ENCODE assay signal across 1 cellular context in genomic region chr5:178204205-178205009, GRCh38.
A peak's percentile ranks its signal among the peaks of the same experiment; 100 is the strongest.
TF ChIP-seq lines count a peak whose summit lies in the region.

Gene HNRNPAB, plus strand, starts transcription at chr5:178204533. Its CDS starts 305 bp downstream, at chr5:178204838.

TF ChIP-seq in K562, 482 proteins besides CTCF, POLR2A, EP300 and RAD21 (continued from another document and continues in another):
- TF ChIP-seq ARID3B (CRISPR knock-in tag; IDR thresholded peaks at IDR 0.05; ENCODE audit: borderline replicate concordance) (no peak), ZNF280A (IDR thresholded peaks at IDR 0.05; ENCODE audit: low read depth, partially characterized antibody) (no peak), ZNF785 (CRISPR knock-in tag; IDR thresholded peaks at IDR 0.05) (no peak), CHAMP1 (IDR thresholded peaks at IDR 0.05) (no peak), BHLHE40 (IDR thresholded peaks at IDR 0.05; ENCODE audit: low read length) (no peak; the same call in 1 of the 2 replicates), CCAR2 (IDR thresholded peaks at IDR 0.05; ENCODE audit: low read depth, low read length) (no peak), KDM1A (IDR thresholded peaks at IDR 0.05) (no peak), TFE3 (CRISPR knock-in tag; IDR thresholded peaks at IDR 0.05) (peak; percentile 4; the same call in 1 of the 2 replicates), MCM3 (IDR thresholded peaks at IDR 0.05) (no peak), SNIP1 (IDR thresholded peaks at IDR 0.05; ENCODE audit: low read depth) (no peak), CXXC5 (CRISPR knock-in tag; IDR thresholded peaks at IDR 0.05) (peak; percentile 97), ZNF197 (CRISPR knock-in tag; IDR thresholded peaks at IDR 0.05; ENCODE audit: low read depth) (no peak), MCM5 (IDR thresholded peaks at IDR 0.05; ENCODE audit: low read depth) (no peak), POLR2AphosphoS2 (IDR thresholded peaks at IDR 0.05; ENCODE audit: low read length) (peak; percentile 70; the same call in 1 of the 2 replicates), HNRNPL (IDR thresholded peaks at IDR 0.05; ENCODE audit: low read depth, low read length) (peak; percentile 84), PKNOX1 (IDR thresholded peaks at IDR 0.05) (peak; percentile 99), BRD4 (IDR thresholded peaks at IDR 0.05) (0 out of 2 replicates have a peak, but pooled peaks have one; percentile 71), CHD2 (IDR thresholded peaks at IDR 0.05; ENCODE audit: low read depth, low read length) (peak; percentile 86), ZNF134 (CRISPR knock-in tag; conservative IDR thresholded peaks at IDR 0.05) (peak; percentile 49; the same call in 1 of the 2 replicates), RBM39 (optimal IDR thresholded peaks at IDR 0.05; ENCODE audit: low read depth, low read length) (no peak), KLF16 (IDR thresholded peaks at IDR 0.05) (no peak), ZNF445 (CRISPR knock-in tag; IDR thresholded peaks at IDR 0.05; ENCODE audit: low read depth) (no peak), E2F1 (CRISPR knock-in tag; IDR thresholded peaks at IDR 0.05) (peak; percentile 97), DNMT1 (IDR thresholded peaks at IDR 0.05) (no peak), TEAD2 (tag; IDR thresholded peaks at IDR 0.05) (no peak), XRCC4 (IDR thresholded peaks at IDR 0.05; ENCODE audit: extremely low read depth, insufficient read depth, insufficient read length) (no peak), SNRNP70 (optimal IDR thresholded peaks at IDR 0.05; ENCODE audit: low read depth, low read length) (no peak), ZNF277 (CRISPR knock-in tag; IDR thresholded peaks at IDR 0.05; ENCODE audit: borderline replicate concordance) (no peak), TBP (optimal IDR thresholded peaks at IDR 0.05; ENCODE audit: low read depth, low read length) (no peak), ZNF76 (CRISPR knock-in tag; IDR thresholded peaks at IDR 0.05; ENCODE audit: borderline replicate concordance) (no peak), CBX3 (IDR thresholded peaks at IDR 0.05; ENCODE audit: borderline replicate concordance in 1 of 2, low read length in 2 of 2) (no peak), TSHZ1 (CRISPR knock-in tag; IDR thresholded peaks at IDR 0.05) (no peak), CBFA2T3 (IDR thresholded peaks at IDR 0.05) (no peak), C11orf30 (IDR thresholded peaks at IDR 0.05; ENCODE audit: low read depth) (peak; percentile 68), DMBX1 (CRISPR knock-in tag; IDR thresholded peaks at IDR 0.05; ENCODE audit: borderline replicate concordance) (no peak), BRCA1 (IDR thresholded peaks at IDR 0.05) (no peak), BRCA1 (CRISPR knock-in tag; IDR thresholded peaks at IDR 0.05) (no peak), CGGBP1 (CRISPR knock-in tag; IDR thresholded peaks at IDR 0.05) (peak; percentile 96), GATAD2A (IDR thresholded peaks at IDR 0.05) (no peak), NCOR1 (IDR thresholded peaks at IDR 0.05) (peak; percentile 57), SAP30 (IDR thresholded peaks at IDR 0.05; ENCODE audit: borderline replicate concordance, insufficient read depth, low read depth, low read length, poor library complexity, severe bottlenecking) (peak; percentile 84), ARID2 (IDR thresholded peaks at IDR 0.05) (no peak), ZNF263 (CRISPR knock-in tag; IDR thresholded peaks at IDR 0.05; ENCODE audit: borderline replicate concordance) (no peak; the same call in 1 of the 2 replicates), ZNF589 (CRISPR knock-in tag; IDR thresholded peaks at IDR 0.05; ENCODE audit: low read depth) (no peak), SFPQ (IDR thresholded peaks at IDR 0.05; ENCODE audit: low read depth, low read length) (no peak), TCF3 (CRISPR knock-in tag; IDR thresholded peaks at IDR 0.05) (0 out of 2 replicates have a peak, but pooled peaks have one; percentile 12), DLX4 (CRISPR knock-in tag; IDR thresholded peaks at IDR 0.05) (no peak), FIP1L1 (IDR thresholded peaks at IDR 0.05; ENCODE audit: low read depth, low read length, poor library complexity, severe bottlenecking) (peak; percentile 97)
